Comparison of ENCODE assay signal across 8 cellular contexts in genomic region chr9:32550046-32550608, GRCh38. TPM values are rescaled to one million over a fixed set of nuclear protein-coding genes. Genes with fewer than 3 reads are reported as not detected.
DNase-seq lines count a peak whose midpoint lies in the region; ATAC-seq, FAIRE-seq and TF ChIP-seq lines count a peak whose summit lies in the region.

No MANE protein-coding gene starts in this region.

- H3K4me1 ChIP-seq in KMS-11 (ENCODE audit: low read depth, poor library complexity, severe bottlenecking): peaks cover 30% of the 10 kb centered on the region
- H3K4me1 ChIP-seq in astrocyte (ENCODE audit: insufficient read depth, low read length): peaks cover 5% of the 10 kb centered on the region

- POLR2A ChIA-PET in AG04449 (lab: Yijun Ruan, JAX): interaction anchor here (0.9 to 2.5 kb wide), 3 partner anchors 14 to 166 kb away, joined by 3 to 9 read pairs (median 5); partner anchors contain the start of gene ACO1

- H3K4me2 ChIP-seq in KMS-11 (peak overlapping the region; percentile 68), astrocyte (ENCODE audit: low read length) (peak overlapping the region; percentile 89)

- H3K36me3 ChIP-seq in KMS-11 (ENCODE audit: insufficient read depth) (no peaks in the 10 kb centered on the region), astrocyte (ENCODE audit: insufficient read depth, low read length) (no peaks in the 10 kb centered on the region)

- FAIRE-seq in astrocyte (lab: Jason Lieb, UNC): no peak

- H3K4me3 ChIP-seq in AG04449 (ENCODE audit: low read depth, low read length) (peak overlapping the region; percentile 82), GM12865 (ENCODE audit: low read depth, low read length) (peak overlapping the region; percentile 71), KMS-11 (IDR thresholded peaks at IDR 0.05; ENCODE audit: insufficient read depth, low read depth, low read length) (no peak overlapping the region), astrocyte (ENCODE audit: insufficient read depth, low read depth, low read length) (peak overlapping the region; percentile 93)

- H3K9me3 ChIP-seq in astrocyte (ENCODE audit: insufficient read depth, low read depth, low read length): no peaks in the 10 kb centered on the region

- H3K4me1 Mint-ChIP-seq in astrocyte (ENCODE audit: low read depth, unreplicated experiment): peaks cover 12% of the 10 kb centered on the region
- H3K4me1 Mint-ChIP-seq in stimulated activated naive B cell treated with anti-CD40 and anti-IgM and Interleukin-4, amounts not matched to agents 10 μg/mL and 1 μg/mL and 100 μg/mL, for 72 hours: peaks cover 13 to 46% of the 10 kb centered on the region in 2 donors

- H3K79me2 ChIP-seq in KMS-11 (ENCODE audit: insufficient read depth, low read depth) (peaks cover 55% of the 10 kb centered on the region; the same call in 1 of the 2 replicates), astrocyte (ENCODE audit: insufficient read depth, low read length) (peaks cover 76% of the 10 kb centered on the region)

- TF ChIP-seq CTCF in AG04449 (IDR thresholded peaks at IDR 0.05; ENCODE audit: insufficient read depth, low read length, missing control alignments): peak; percentile 9
- TF ChIP-seq CTCF in GM12865 (IDR thresholded peaks at IDR 0.05; ENCODE audit: insufficient read depth, low read depth, low read length, missing control alignments): no peak
- no peak for TF ChIP-seq CTCF in KMS-11 (conservative IDR thresholded peaks at IDR 0.05; ENCODE audit: low read depth, low read length)
- no peak for TF ChIP-seq CTCF in astrocyte (IDR thresholded peaks at IDR 0.05; ENCODE audit: insufficient read depth, low read depth, low read length)

- peaks cover 5% of the 10 kb centered on the region for H3K36me3 Mint-ChIP-seq in astrocyte (ENCODE audit: low read depth, unreplicated experiment)
- H3K36me3 Mint-ChIP-seq in stimulated activated naive B cell treated with anti-CD40 and anti-IgM and Interleukin-4, amounts not matched to agents 10 μg/mL and 1 μg/mL and 100 μg/mL, for 72 hours: peaks cover 12 to 28% of the 10 kb centered on the region in 2 donors

- DNase-seq in AG04449 (ENCODE audit: low read depth, low spot score) (no peak), GM12865 (ENCODE audit: low read depth) (no peak), astrocyte (ENCODE audit: low read depth) (peak; percentile 41), inferior parietal cortex (ENCODE audit: extremely low spot score) (peak; percentile 47), GM19240 (ENCODE audit: insufficient read length, low spot score) (no peak)
- DNase-seq in stimulated activated naive B cell treated with anti-CD40 and anti-IgM and Interleukin-4, amounts not matched to agents 10 μg/mL and 1 μg/mL and 100 μg/mL, for 72 hours: no peak

- H4K20me1 ChIP-seq in KMS-11 (ENCODE audit: insufficient read depth): 0 out of 2 replicates have a peak, but pooled peaks cover 2% of the 10 kb centered on the region
- peaks cover 46% of the 10 kb centered on the region for H4K20me1 ChIP-seq in astrocyte (ENCODE audit: insufficient read depth, low read length)

- H3K27me3 ChIP-seq in KMS-11 (ENCODE audit: insufficient read depth, low read depth): no peaks in the 10 kb centered on the region
- H3K27me3 ChIP-seq in astrocyte (ENCODE audit: insufficient read depth, low read length): no peaks in the 10 kb centered on the region

- H3K27ac ChIP-seq in KMS-11 (peak overlapping the region; percentile 34; the same call in 1 of the 2 replicates), astrocyte (ENCODE audit: low read depth, low read length) (peak overlapping the region; percentile 98)

- H3K27ac Mint-ChIP-seq in astrocyte (ENCODE audit: unreplicated experiment): peak overlapping the region; percentile 78
- H3K27ac Mint-ChIP-seq in stimulated activated naive B cell treated with anti-CD40 and anti-IgM and Interleukin-4, amounts not matched to agents 10 μg/mL and 1 μg/mL and 100 μg/mL, for 72 hours: peak overlapping the region; percentile 42

- ATAC-seq in stimulated activated naive B cell treated with anti-CD40 and anti-IgM and Interleukin-4, amounts not matched to agents 10 μg/mL and 1 μg/mL and 100 μg/mL, for 72 hours (replicated peaks): no peak
- ATAC-seq in GM19023 (IDR thresholded peaks at IDR 0.05; ENCODE audit: unreplicated experiment): no peak

- H3K9me3 Mint-ChIP-seq in astrocyte (ENCODE audit: unreplicated experiment): no peaks in the 10 kb centered on the region
- H3K9me3 Mint-ChIP-seq in stimulated activated naive B cell treated with anti-CD40 and anti-IgM and Interleukin-4, amounts not matched to agents 10 μg/mL and 1 μg/mL and 100 μg/mL, for 72 hours: no peaks in the 10 kb centered on the region

- H3K27me3 Mint-ChIP-seq in astrocyte (ENCODE audit: low read depth, unreplicated experiment): no peaks in the 10 kb centered on the region
- H3K27me3 Mint-ChIP-seq in stimulated activated naive B cell treated with anti-CD40 and anti-IgM and Interleukin-4, amounts not matched to agents 10 μg/mL and 1 μg/mL and 100 μg/mL, for 72 hours: no peaks in the 10 kb centered on the region

- CTCF ChIA-PET in AG04449 (lab: Yijun Ruan, JAX): interaction anchor here (0.7 to 9.9 kb wide), 13 partner anchors 9 to 172 kb away, joined by 3 to 94 read pairs (median 6); partner anchors contain the start of genes ACO1 and RIGI

- peak overlapping the region; percentile 95 for H3K4me3 Mint-ChIP-seq in astrocyte (ENCODE audit: unreplicated experiment)
- peak overlapping the region; percentile 88 to 94 for H3K4me3 Mint-ChIP-seq in stimulated activated naive B cell treated with anti-CD40 and anti-IgM and Interleukin-4, amounts not matched to agents 10 μg/mL and 1 μg/mL and 100 μg/mL, for 72 hours

- H3K9ac ChIP-seq in KMS-11: peak overlapping the region; percentile 82; the same call in 1 of the 2 replicates
- peak overlapping the region; percentile 97 for H3K9ac ChIP-seq in astrocyte (ENCODE audit: low read length)

- peak overlapping the region; percentile 86; the same call in 1 of the 2 replicates for H2AFZ ChIP-seq in KMS-11 (ENCODE audit: low read depth)
- H2AFZ ChIP-seq in astrocyte (ENCODE audit: low read depth, low read length): peak overlapping the region; percentile 43

RNA-seq across cellular contexts. Expression of gene SMIM27, which starts 2.0 kb away (rescaled TPM):
- 9.4 and 15.0 TPM in 2 replicates for total RNA-seq in astrocyte

RNA-seq across cellular contexts. Expression of gene TOPORS, which starts 2.3 kb away (rescaled TPM):
- 19.7 and 20.4 TPM in 2 replicates for total RNA-seq in astrocyte

RNA-seq across cellular contexts. Expression of gene NDUFB6, which starts 22.8 kb away (rescaled TPM):
- total RNA-seq in astrocyte: 56.1 and 56.7 TPM in 2 replicates

RNA-seq across cellular contexts. Expression of gene RIGI, which starts 24.1 kb away (rescaled TPM):
- total RNA-seq in astrocyte: 164 and 187 TPM in 2 replicates

Comparison
In these comparisons a context has a peak if more than half of its experiments do, and no peak if none do; other contexts are left out.
1. DNase-seq: peak in astrocyte (single experiment) and inferior parietal cortex (single experiment); none in AG04449 (single experiment), GM12865 (single experiment), stimulated activated naive B cell treated with anti-CD40 and anti-IgM and Interleukin-4, amounts not matched to agents 10 μg/mL and 1 μg/mL and 100 μg/mL, for 72 hours (single experiment) and GM19240 (single experiment).